In the genomic region with DNA sequence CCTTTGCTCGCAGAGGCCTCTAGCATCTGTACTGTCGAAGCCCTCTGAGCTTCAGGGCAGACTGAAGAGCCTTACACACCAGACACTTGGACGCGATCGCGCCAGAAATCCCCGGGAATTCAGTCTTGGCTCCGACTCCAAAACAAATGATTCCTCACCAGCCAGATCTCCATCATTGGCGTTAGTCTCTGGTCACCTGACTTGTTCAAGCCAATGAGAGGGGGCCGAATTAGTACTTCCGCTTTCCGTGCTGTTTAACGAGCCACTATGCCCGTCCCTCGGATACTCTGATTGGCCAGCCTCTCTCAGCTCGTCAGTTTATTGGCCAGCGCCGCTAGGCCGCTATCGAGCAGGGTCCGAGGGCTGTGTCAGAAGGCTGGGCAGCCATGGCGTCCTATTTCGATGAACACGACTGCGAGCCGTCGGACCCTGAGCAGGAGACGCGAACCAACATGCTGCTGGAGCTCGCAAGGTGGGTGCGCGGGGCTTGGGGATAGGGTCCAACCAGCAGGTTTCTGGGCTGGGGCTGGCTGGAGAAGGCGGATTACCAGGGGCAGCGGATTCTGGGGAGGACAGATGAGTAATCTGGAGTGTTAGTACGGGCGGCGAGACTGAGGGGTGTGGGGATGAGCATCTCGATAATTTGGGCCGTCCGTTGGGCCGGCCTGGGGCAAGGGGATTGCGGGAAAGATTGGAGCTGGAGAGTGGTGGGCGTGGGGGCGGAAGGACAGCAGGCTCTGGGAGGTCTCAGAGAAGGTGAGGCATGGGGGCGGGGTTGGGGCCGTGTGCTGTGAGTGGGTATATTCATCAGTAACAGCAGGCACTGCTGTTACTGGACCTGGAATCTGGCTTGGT, we compare ENCODE assay signal across 8 cellular contexts. TPM values are rescaled to one million over a fixed set of nuclear protein-coding genes. Genes with fewer than 3 reads are reported as not detected.
DNase-seq lines count a peak whose midpoint lies in the region; ATAC-seq and TF ChIP-seq lines count a peak whose summit lies in the region.

A gene with protein sequence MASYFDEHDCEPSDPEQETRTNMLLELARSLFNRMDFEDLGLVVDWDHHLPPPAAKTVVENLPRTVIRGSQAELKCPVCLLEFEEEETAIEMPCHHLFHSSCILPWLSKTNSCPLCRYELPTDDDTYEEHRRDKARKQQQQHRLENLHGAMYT (plus strand): TSS at position 368 of the 855 bp plus-strand sequence. CDS start 19 bp downstream, at position 387.

- DNase-seq in NCI-H1930 (lab: John Stamatoyannopoulos, UW) (peak; percentile 92 to 95), ascending aorta (ENCODE audit: low spot score in 2 of 2) (peak; percentile 94 to 98), right cardiac atrium (peak; percentile 95 to 97 (median 95)), pulmonary artery endothelial cell (ENCODE audit: low read depth, low spot score) (peak; percentile 96), uterus (peak; percentile 94 to 98)
- peak; percentile 92 for DNase-seq in T-helper 2 cell treated with Interferon-gamma antibody and Interleukin-4, amounts not matched to agents 5 μg/mL and 100 μg/mL, for 36 hours (ENCODE audit: low spot score)

- H3K36me3 ChIP-seq in ascending aorta: peaks cover 22 to 32% of the 10 kb centered on the region in 2 donors
- H3K36me3 ChIP-seq in uterus: no peaks in the 10 kb centered on the region

- ATAC-seq in GM18502 (IDR thresholded peaks at IDR 0.05; ENCODE audit: poor library complexity, unreplicated experiment): peak; percentile 98
- ATAC-seq in HG02970 (IDR thresholded peaks at IDR 0.05; ENCODE audit: low FRiP score, unreplicated experiment): peak; percentile 96
- ATAC-seq in right cardiac atrium: peak; percentile 96 to 97

- H3K9me3 Mint-ChIP-seq in T-helper 2 cell treated with Interferon-gamma antibody and Interleukin-4, amounts not matched to agents 5 μg/mL and 100 μg/mL, for 36 hours: no peaks in the 10 kb centered on the region

- H3K36me3 Mint-ChIP-seq in T-helper 2 cell treated with Interferon-gamma antibody and Interleukin-4, amounts not matched to agents 5 μg/mL and 100 μg/mL, for 36 hours (ENCODE audit: low read depth): peaks cover 12% of the 10 kb centered on the region

- H3K4me1 ChIP-seq in ascending aorta: peaks cover 15 to 28% of the 10 kb centered on the region in 2 donors
- H3K4me1 ChIP-seq in right cardiac atrium (ENCODE audit: control insufficient read depth, insufficient read depth, low read length): peaks cover 16% of the 10 kb centered on the region
- peaks cover 3 to 18% of the 10 kb centered on the region in 2 donors for H3K4me1 ChIP-seq in uterus

- peaks cover 23% of the 10 kb centered on the region for H3K4me1 Mint-ChIP-seq in T-helper 2 cell treated with Interferon-gamma antibody and Interleukin-4, amounts not matched to agents 5 μg/mL and 100 μg/mL, for 36 hours (ENCODE audit: low read depth)

- TF ChIP-seq CTCF in ascending aorta (IDR thresholded peaks at IDR 0.05): no peak
- no peak for TF ChIP-seq CTCF in uterus (IDR thresholded peaks at IDR 0.05)

- WGBS in right cardiac atrium: under 1% methylated on average over 46 of the region's 46 CpGs

- no peaks in the 10 kb centered on the region for H3K9me3 ChIP-seq in ascending aorta
- no peaks in the 10 kb centered on the region for H3K9me3 ChIP-seq in right cardiac atrium (ENCODE audit: control insufficient read depth, low read length)
- H3K9me3 ChIP-seq in uterus: no peaks in the 10 kb centered on the region

- peak within 1 kb of the TSS; percentile 63 to 84 for H3K4me3 ChIP-seq in ascending aorta
- peak within 1 kb of the TSS; percentile 73 for H3K4me3 ChIP-seq in right cardiac atrium (ENCODE audit: low read length)
- peak within 1 kb of the TSS; percentile 58 to 90 for H3K4me3 ChIP-seq in uterus

- H3K27me3 Mint-ChIP-seq in T-helper 2 cell treated with Interferon-gamma antibody and Interleukin-4, amounts not matched to agents 5 μg/mL and 100 μg/mL, for 36 hours (ENCODE audit: low read depth): no peaks in the 10 kb centered on the region

- intact Hi-C loops in ascending aorta (cut with DNase I) (no loop called here), right cardiac atrium (cut with DNase I) (no loop called here), uterus (cut with DNase I; ENCODE audit: low total_unique reads) (no loop called here)

- peak within 1 kb of the TSS; percentile 94 for H3K27ac Mint-ChIP-seq in T-helper 2 cell treated with Interferon-gamma antibody and Interleukin-4, amounts not matched to agents 5 μg/mL and 100 μg/mL, for 36 hours

- peak within 1 kb of the TSS; percentile 100 for H3K4me3 Mint-ChIP-seq in T-helper 2 cell treated with Interferon-gamma antibody and Interleukin-4, amounts not matched to agents 5 μg/mL and 100 μg/mL, for 36 hours

- H3K27me3 ChIP-seq in ascending aorta (no peaks in the 10 kb centered on the region), right cardiac atrium (ENCODE audit: control insufficient read depth, insufficient read depth) (no peaks in the 10 kb centered on the region), uterus (no peaks in the 10 kb centered on the region)

- peak; percentile 69 to 86 for TF ChIP-seq POLR2A in uterus (IDR thresholded peaks at IDR 0.05)

- H3K27ac ChIP-seq in ascending aorta (peak within 1 kb of the TSS; percentile 79 to 87), right cardiac atrium (ENCODE audit: low read length) (peak within 1 kb of the TSS; percentile 95), uterus (peak within 1 kb of the TSS; percentile 86 to 92)

RNA-seq across cellular contexts. Expression of the gene that starts here (rescaled TPM):
- total RNA-seq in ascending aorta (157 TPM), right cardiac atrium (100 to 1,000 TPM in 2 of 4 donors, 10 to 100 TPM in 2; 96.1 to 111 (median 102) TPM), pulmonary artery endothelial cell (164 and 248 TPM in 2 replicates), uterus (100 to 1,000 TPM in 2 of 4 donors, 10 to 100 TPM in 2; 53.0 to 362 (median 175) TPM)
- 169 TPM for polyA plus RNA-seq in right cardiac atrium

Comparison
In these comparisons a context has a peak if more than half of its experiments do, and no peak if none do; other contexts are left out.
1. Peak in every context shown above with its lines: DNase-seq, ATAC-seq, H3K4me3 ChIP-seq and H3K27ac ChIP-seq.